21 cellular contexts compared by ENCODE assay signal in the genomic region with DNA sequence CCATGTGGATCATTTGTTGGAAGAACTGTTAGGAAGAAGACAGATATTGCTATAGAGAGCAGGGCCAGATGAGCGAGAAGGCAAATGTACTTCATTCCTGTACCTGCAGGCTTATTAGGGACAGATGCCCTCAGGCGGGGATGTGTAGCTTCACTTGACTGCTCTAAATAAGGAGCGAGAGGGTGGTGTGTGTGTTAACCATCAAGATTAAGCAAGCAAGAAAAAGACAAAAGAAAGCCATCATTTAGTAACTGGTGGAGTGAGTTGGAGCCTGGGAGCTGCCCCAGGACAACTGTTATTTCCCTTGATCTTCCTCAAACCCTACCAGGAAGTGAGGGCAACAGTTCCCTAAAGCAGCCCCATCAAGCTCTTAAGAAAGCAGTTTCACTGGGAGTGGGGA. TPM values are rescaled to one million over a fixed set of nuclear protein-coding genes. Genes with fewer than 3 reads are reported as not detected.
A peak's percentile ranks its signal among the peaks of the same experiment; 100 is the strongest.
DNase-seq lines count a peak whose midpoint lies in the region; ATAC-seq and TF ChIP-seq lines count a peak whose summit lies in the region.
"Had no signal": no experiment of that assay in that cellular context is flagged by ENCODE, and none has a peak within 500 bp of the region (broad histone marks: within the 10 kb centered on the region; RNA-seq: fewer than 3 reads in every experiment).

No MANE protein-coding gene starts in this region.

- H3K27ac Mint-ChIP-seq in MCF 10A (ENCODE audit: low read depth, unreplicated experiment), result peak overlapping the region; percentile 57
- H3K27ac Mint-ChIP-seq: endodermal cell; T-helper 1 cell treated with Interleukin-12 subunit alpha and Interleukin-12 subunit beta and Interleukin-4 antibody, amounts not matched to agents 30 μg/mL and 1 μg/mL, for 36 hours had no signal

- no peaks in the 10 kb centered on the region for H3K9me3 Mint-ChIP-seq in MCF 10A (ENCODE audit: unreplicated experiment)
- H3K9me3 Mint-ChIP-seq: endodermal cell; T-helper 1 cell treated with Interleukin-12 subunit alpha and Interleukin-12 subunit beta and Interleukin-4 antibody, amounts not matched to agents 30 μg/mL and 1 μg/mL, for 36 hours had no signal

- no peak overlapping the region for H3K9ac ChIP-seq in mammary epithelial cell (ENCODE audit: insufficient read depth, low read length)
- H3K9ac ChIP-seq: KMS-11 had no signal

- CTCF ChIA-PET in MCF 10A (lab: Yijun Ruan, JAX), result interaction anchor here (0.7 to 1.5 kb wide), 4 partner anchors 14 to 199 kb away, joined by 3 to 7 read pairs (median 4); a partner anchor contains a TSS
- CTCF ChIA-PET in mammary epithelial cell (lab: Charles Lee; ENCODE audit: low non-redundant PET), result no interaction called here

- ATAC-seq in HG03565 (IDR thresholded peaks at IDR 0.05; ENCODE audit: unreplicated experiment), result no peak

- H3K4me3 Mint-ChIP-seq in MCF 10A (ENCODE audit: unreplicated experiment), result no peak overlapping the region
- H3K4me3 Mint-ChIP-seq: endodermal cell; T-helper 1 cell treated with Interleukin-12 subunit alpha and Interleukin-12 subunit beta and Interleukin-4 antibody, amounts not matched to agents 30 μg/mL and 1 μg/mL, for 36 hours had no signal

- in situ Hi-C loops in mammary epithelial cell (cut with MboI; ENCODE audit: low sequenced_read_pairs in 2 of 2), result no loop called here

- peaks cover 30% of the 10 kb centered on the region for H3K4me1 Mint-ChIP-seq in MCF 10A (ENCODE audit: insufficient read depth, unreplicated experiment)

- intact Hi-C loops in MCF 10A (cut with micrococcal nuclease), result no loop called here
- intact Hi-C loops in mammary epithelial cell (cut with micrococcal nuclease), result no loop called here

- H4K20me1 ChIP-seq in mammary epithelial cell (ENCODE audit: insufficient read depth, low read length), result no peaks in the 10 kb centered on the region

- H3K27ac ChIP-seq in mammary epithelial cell (ENCODE audit: insufficient read depth, low read depth, low read length), result no peak overlapping the region
- H3K27ac ChIP-seq: coronary artery, KMS-11, right lobe of liver, vagina, WERI-Rb-1 had no signal

- POLR2A ChIA-PET in MCF 10A (lab: Yijun Ruan, JAX), result interaction anchor here (0.6 to 6.0 kb wide), 9 partner anchors 11 to 866 kb away, joined by 3 to 44 read pairs (median 4); a partner anchor contains a TSS

- no peaks in the 10 kb centered on the region for H3K27me3 Mint-ChIP-seq in MCF 10A (ENCODE audit: insufficient read depth, unreplicated experiment)

- peaks cover 16% of the 10 kb centered on the region for H3K4me1 ChIP-seq in mammary epithelial cell (ENCODE audit: insufficient read depth, low read length)
- H3K4me1 ChIP-seq: right lobe of liver, vagina had no signal

- peaks cover 2% of the 10 kb centered on the region for H3K36me3 Mint-ChIP-seq in MCF 10A (ENCODE audit: insufficient read depth, unreplicated experiment)

- DNase-seq in MCF 10A (ENCODE audit: unreplicated experiment) (peak; percentile 18), mammary epithelial cell (no peak), SK-N-DZ (ENCODE audit: low spot score) (peak; percentile 5), kidney epithelial cell (ENCODE audit: low read depth) (peak; percentile 23), T-helper 1 cell (no peak), NCI-H187 (lab: John Stamatoyannopoulos, UW) (no peak), SKM-1 treated with dmso at 0.1 percent for 144 hours (lab: John Stamatoyannopoulos, UW; ENCODE audit: unreplicated experiment) (no peak)
- DNase-seq: activated CD4-positive, alpha-beta T cell treated with anti-CD3 and anti-CD28 coated beads, Interleukin-2, amount 50 U/mL, for 48 hours; activated effector memory CD4-positive, alpha-beta T cell treated with Interleukin-2 at 50 U/mL for 16 hours; C1 segment of cervical spinal cord; endodermal cell; NCI-H2081; right lobe of liver; Right ventricle myocardium superior; WERI-Rb-1 had no signal

- H3K79me2 ChIP-seq in mammary epithelial cell (ENCODE audit: insufficient read depth, low read length), result peaks cover 65% of the 10 kb centered on the region

- no peak overlapping the region for H2AFZ ChIP-seq in mammary epithelial cell (ENCODE audit: low read depth, low read length)

- dilution Hi-C loops in mammary epithelial cell (cut with HindIII; ENCODE audit: low sequenced_read_pairs), result no loop called here

- H3K4me3 ChIP-seq in mammary epithelial cell (replicated peaks in 1 of 3; ENCODE audit: insufficient read depth in 1 of 3, low read depth in 2 of 3, low read length in 3 of 3) (no peak overlapping the region), kidney epithelial cell (ENCODE audit: low read depth, low read length) (no peak overlapping the region)
- H3K4me3 ChIP-seq: coronary artery, lung, right lobe of liver, vagina had no signal

- WGBS in mammary epithelial cell (ENCODE audit: low coverage, missing lambda C conversion rate), result 78% methylated on average over 3 of the region's 3 CpGs

- H3K9me3 ChIP-seq in mammary epithelial cell (replicated peaks; ENCODE audit: insufficient read depth, low read length), result no peaks in the 10 kb centered on the region
- H3K9me3 ChIP-seq: right lobe of liver, vagina had no signal

- no TSS peak for BruUV-seq in MCF 10A (replicated peaks; lab: Mats Ljungman, UMichigan)
- no TSS peak for BruUV-seq in mammary epithelial cell (replicated peaks; lab: Mats Ljungman, UMichigan)

- no peaks in the 10 kb centered on the region for H3K36me3 ChIP-seq in mammary epithelial cell (ENCODE audit: insufficient read depth, low read length)
- H3K36me3 ChIP-seq in kidney epithelial cell (ENCODE audit: control insufficient read depth, insufficient read depth, low read length), result no peaks in the 10 kb centered on the region
- H3K36me3 ChIP-seq: right lobe of liver, vagina had no signal

- TF ChIP-seq CTCF in MCF 10A (IDR thresholded peaks at IDR 0.05; ENCODE audit: unreplicated experiment) (no peak), mammary epithelial cell (conservative IDR thresholded peaks at IDR 0.05 in 1 of 2, IDR thresholded peaks at IDR 0.05 in 1 of 2; ENCODE audit: extremely low read depth in 1 of 2, insufficient read depth in 1 of 2, low read depth in 1 of 2, low read length in 2 of 2) (no peak), kidney epithelial cell (IDR thresholded peaks at IDR 0.05; ENCODE audit: insufficient read depth, low read length, poor library complexity, severe bottlenecking) (no peak)

- H3K27me3 ChIP-seq in mammary epithelial cell (ENCODE audit: insufficient read depth, low read length), result no peaks in the 10 kb centered on the region
- no peaks in the 10 kb centered on the region for H3K27me3 ChIP-seq in kidney epithelial cell (ENCODE audit: control insufficient read depth, insufficient read depth, low read length)
- H3K27me3 ChIP-seq: right lobe of liver, vagina had no signal

- no peak overlapping the region for H3K4me2 ChIP-seq in mammary epithelial cell (ENCODE audit: insufficient read depth, low read depth, low read length)
- H3K4me2 ChIP-seq: KMS-11 had no signal

RNA-seq across cellular contexts. Expression of a gene that starts 36.5 kb away (rescaled TPM):
- 75.1 and 108 TPM in 2 replicates for total RNA-seq in MCF 10A (2022)
- 100 to 1,000 TPM; 145 to 148 TPM for total RNA-seq in mammary epithelial cell
- 48.4 TPM for polyA plus RNA-seq in mammary epithelial cell
- 144 TPM for polyA minus RNA-seq in mammary epithelial cell
- 20.6 and 22.1 TPM in 2 replicates for polyA plus RNA-seq in SK-N-DZ (2014; cell fraction: cytosol; rRNA removed)
- polyA plus RNA-seq in SK-N-DZ (2014; cell fraction: nucleus; rRNA removed), result 22.9 and 33.6 TPM in 2 replicates
- 88.3 and 94.1 TPM in 2 replicates for total RNA-seq in kidney epithelial cell

Comparison
In these comparisons a context has a peak if more than half of its experiments do, and no peak if none do; other contexts are left out.
1. DNase-seq: peak in MCF 10A (single experiment), SK-N-DZ (single experiment) and kidney epithelial cell (single experiment); none in mammary epithelial cell (single experiment), T-helper 1 cell (0 of 5), NCI-H187 (0 of 2) and SKM-1 treated with dmso at 0.1 percent for 144 hours (single experiment).